ENCODE assay signal across 15 cellular contexts in genomic region chr10:133489816-133490588, GRCh38. TPM values are rescaled to one million over a fixed set of nuclear protein-coding genes. Genes with fewer than 3 reads are reported as not detected.
A peak's percentile ranks its signal among the peaks of the same experiment; 100 is the strongest.
DNase-seq lines count a peak whose midpoint lies in the region; ATAC-seq and TF ChIP-seq lines count a peak whose summit lies in the region.
"Had no signal": no experiment of that assay in that cellular context is flagged by ENCODE, and none has a peak within 500 bp of the region (broad histone marks: within the 10 kb centered on the region; RNA-seq: fewer than 3 reads in every experiment).

No MANE protein-coding gene starts in this region.

- peaks cover 13 to 23% of the 10 kb centered on the region in 2 donors for H3K36me3 Mint-ChIP-seq in activated T-cell treated with anti-CD3 and anti-CD28 coated beads, Interleukin-2, amount 50 U/mL, for 72 hours (ENCODE audit: insufficient read depth in 2 of 2)

- H3K9me3 ChIP-seq in adrenal gland (replicated peaks in 1 of 3): peaks cover 0 to 21% (median 14%) of the 10 kb centered on the region in 3 donors
- H3K9me3 ChIP-seq: pancreas had no signal

- peaks cover 9% of the 10 kb centered on the region for H3K27me3 Mint-ChIP-seq in activated T-cell treated with anti-CD3 and anti-CD28 coated beads, Interleukin-2, amount 50 U/mL, for 72 hours (ENCODE audit: low read depth)

- TF ChIP-seq POLR2A in adrenal gland (IDR thresholded peaks at IDR 0.05): no peak

- H3K4me3 Mint-ChIP-seq in activated T-cell treated with anti-CD3 and anti-CD28 coated beads, Interleukin-2, amount 50 U/mL, for 72 hours: peak overlapping the region in 1 of 2 donors; percentile 36
- H3K4me3 Mint-ChIP-seq: brain had no signal

- no peak for TF ChIP-seq CTCF in adrenal gland (IDR thresholded peaks at IDR 0.05)

- no peak overlapping the region for H3K27ac ChIP-seq in adrenal gland
- H3K27ac ChIP-seq: pancreas, SK-N-MC, upper lobe of right lung, VCaP had no signal

- H3K4me3 ChIP-seq in adrenal gland: no peak overlapping the region
- H3K4me3 ChIP-seq: pancreas, SK-N-MC, upper lobe of right lung had no signal

- WGBS in adrenal gland, 4 donors: 51 to 69% (median 59%) methylated on average over 2 of the region's 2 CpGs

- H3K27me3 ChIP-seq in adrenal gland: no peaks in the 10 kb centered on the region
- H3K27me3 ChIP-seq: pancreas, upper lobe of right lung had no signal

- peak; percentile 32 to 34 for ATAC-seq in activated T-cell treated with anti-CD3 and anti-CD28 coated beads, Interleukin-2, amount 50 U/mL, for 72 hours (replicated peaks in 1 of 2)
- ATAC-seq in GM21423 (IDR thresholded peaks at IDR 0.05; ENCODE audit: unreplicated experiment): peak; percentile 69
- ATAC-seq in HG03378 (IDR thresholded peaks at IDR 0.05; ENCODE audit: unreplicated experiment): peak; percentile 57
- ATAC-seq: pancreas, upper lobe of right lung had no signal

- intact Hi-C loops in adrenal gland (cut with DNase I): no loop called here

- no peak for DNase-seq in activated T-cell treated with anti-CD3 and anti-CD28 coated beads, Interleukin-2, amount 50 U/mL, for 72 hours
- no peak for DNase-seq in activated T-cell treated with anti-CD3 and anti-CD28 coated beads for 4 hours
- peak; percentile 38 for DNase-seq in stimulated activated CD8-positive, alpha-beta memory T cell treated with anti-CD3 and anti-CD28 coated beads, Interleukin-4, amount 100 ng/mL, for 48 hours
- DNase-seq in NCI-H2227 treated with DMSO at 0.1 percent for 48 hours (lab: John Stamatoyannopoulos, UW): no peak
- no peak for DNase-seq in adrenal gland
- DNase-seq in 8988T: no peak
- DNase-seq: Caco-2, islet precursor cell, pancreas, upper lobe of right lung had no signal

- peaks cover 11% of the 10 kb centered on the region for H3K4me1 Mint-ChIP-seq in activated T-cell treated with anti-CD3 and anti-CD28 coated beads, Interleukin-2, amount 50 U/mL, for 72 hours (ENCODE audit: low read depth)
- H3K4me1 Mint-ChIP-seq: brain had no signal

- H3K4me1 ChIP-seq in adrenal gland (replicated peaks in 1 of 2): no peaks in the 10 kb centered on the region
- H3K4me1 ChIP-seq: Caco-2, pancreas, upper lobe of right lung had no signal

- no peaks in the 10 kb centered on the region for H3K36me3 ChIP-seq in adrenal gland (replicated peaks in 1 of 2)
- H3K36me3 ChIP-seq: pancreas, upper lobe of right lung had no signal

- H3K9me3 Mint-ChIP-seq in activated T-cell treated with anti-CD3 and anti-CD28 coated beads, Interleukin-2, amount 50 U/mL, for 72 hours: peaks cover 8 to 14% of the 10 kb centered on the region in 2 donors

- peak overlapping the region; percentile 14 for H3K27ac Mint-ChIP-seq in activated T-cell treated with anti-CD3 and anti-CD28 coated beads, Interleukin-2, amount 50 U/mL, for 72 hours
- H3K27ac Mint-ChIP-seq: brain had no signal

RNA-seq across cellular contexts. Expression of gene SCART1, which starts 36.3 kb away (rescaled TPM):
- 1 to 10 TPM; 3.3 to 3.9 TPM for total RNA-seq in activated T-cell treated with anti-CD3 and anti-CD28 coated beads, Interleukin-2, amount 50 U/mL, for 72 hours
- total RNA-seq in adrenal gland: 1 to 10 TPM in 6 of 8 donors, under 1 TPM in 2; 0.42 to 5.5 (median 2.2) TPM
- 1 to 10 TPM in 2 of 3 donors, under 1 TPM in 1; 0.42 to 2.7 (median 1.4) TPM for polyA plus RNA-seq in adrenal gland

RNA-seq across cellular contexts. Expression of gene CYP2E1, which starts 37.2 kb away (rescaled TPM):
- total RNA-seq in activated T-cell treated with anti-CD3 and anti-CD28 coated beads, Interleukin-2, amount 50 U/mL, for 72 hours: 1 to 10 TPM in 1 of 2 donors, under 1 TPM in 1; 0.83 to 1.4 TPM
- 1 to 10 TPM in 5 of 8 donors, under 1 TPM in 2, not detected in 1; 0.17 to 4.2 (median 1.2) TPM for total RNA-seq in adrenal gland
- 1 to 10 TPM; 3.6 to 8.1 (median 4.0) TPM for polyA plus RNA-seq in adrenal gland
- total RNA-seq: Caco-2 had no signal
